16 cellular contexts compared by ENCODE assay signal in the genomic region with DNA sequence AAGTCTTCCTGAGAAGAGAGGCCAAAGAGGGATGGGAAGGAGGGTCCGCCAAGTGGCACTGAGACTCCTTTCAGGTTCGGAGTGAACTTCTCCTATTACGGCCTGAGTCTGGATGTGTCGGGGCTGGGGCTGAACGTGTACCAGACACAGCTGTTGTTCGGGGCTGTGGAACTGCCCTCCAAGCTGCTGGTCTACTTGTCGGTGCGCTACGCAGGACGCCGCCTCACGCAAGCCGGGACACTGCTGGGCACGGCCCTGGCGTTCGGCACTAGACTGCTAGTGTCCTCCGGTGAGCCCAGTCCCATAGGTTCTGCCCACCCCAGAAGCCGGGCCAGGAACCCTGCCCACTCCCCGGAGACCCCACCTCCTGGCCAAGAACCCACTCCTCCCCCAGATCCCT. TPM values are rescaled to one million over a fixed set of nuclear protein-coding genes. Genes with fewer than 3 reads are reported as not detected.
DNase-seq lines count a peak whose midpoint lies in the region; ATAC-seq and TF ChIP-seq lines count a peak whose summit lies in the region.
"Had no signal": no experiment of that assay in that cellular context is flagged by ENCODE, and none has a peak within 500 bp of the region (broad histone marks: within the 10 kb centered on the region; RNA-seq: fewer than 3 reads in every experiment).

No MANE protein-coding gene starts in this region.

- no peak overlapping the region for H2AFZ ChIP-seq in Karpas-422 (ENCODE audit: low read length)

- H3K27ac Mint-ChIP-seq in chondrocyte (ENCODE audit: unreplicated experiment) = no peak overlapping the region
- H3K27ac Mint-ChIP-seq in naive thymus-derived CD4-positive, alpha-beta T cell = no peak overlapping the region

- no peaks in the 10 kb centered on the region for H3K9me3 ChIP-seq in naive thymus-derived CD4-positive, alpha-beta T cell (ENCODE audit: control insufficient read depth in 2 of 3, low read length in 3 of 3)
- H3K9me3 ChIP-seq in Karpas-422 (ENCODE audit: low read length) = no peaks in the 10 kb centered on the region
- H3K9me3 ChIP-seq: A549, BE2C, Caco-2 had no signal

- no peaks in the 10 kb centered on the region for H3K36me3 Mint-ChIP-seq in chondrocyte (ENCODE audit: low read depth)
- H3K36me3 Mint-ChIP-seq in naive thymus-derived CD4-positive, alpha-beta T cell = no peaks in the 10 kb centered on the region
- H3K36me3 Mint-ChIP-seq: CD14-positive monocyte; CD8-positive, alpha-beta memory T cell had no signal

- H3K9ac ChIP-seq in Karpas-422 (ENCODE audit: low read length) = no peak overlapping the region

- no peak overlapping the region for H3K4me2 ChIP-seq in Karpas-422 (ENCODE audit: low read depth, low read length, poor library complexity, severe bottlenecking)
- H3K4me2 ChIP-seq: A549 had no signal

- H3K4me3 Mint-ChIP-seq in chondrocyte (ENCODE audit: unreplicated experiment) = no peak overlapping the region
- no peak overlapping the region for H3K4me3 Mint-ChIP-seq in naive thymus-derived CD4-positive, alpha-beta T cell
- H3K4me3 Mint-ChIP-seq: CD14-positive monocyte; CD8-positive, alpha-beta memory T cell had no signal

- no peaks in the 10 kb centered on the region for H3K27me3 ChIP-seq in H7 (ENCODE audit: control insufficient read depth, insufficient read depth, low read length)
- H3K27me3 ChIP-seq in naive thymus-derived CD4-positive, alpha-beta T cell (ENCODE audit: control insufficient read depth in 2 of 2, insufficient read depth in 2 of 2, low read length in 2 of 2) = no peaks in the 10 kb centered on the region
- H3K27me3 ChIP-seq in Karpas-422 (ENCODE audit: low read length) = no peaks in the 10 kb centered on the region
- H3K27me3 ChIP-seq: BE2C had no signal

- intact Hi-C loops in posterior vena cava (cut with DNase I) = no loop called here
- intact Hi-C loops in naive thymus-derived CD4-positive, alpha-beta T cell (cut with micrococcal nuclease) = no loop called here

- no peak for TF ChIP-seq CTCF in chondrocyte (IDR thresholded peaks at IDR 0.05)

- no peaks in the 10 kb centered on the region for H3K4me1 ChIP-seq in naive thymus-derived CD4-positive, alpha-beta T cell (ENCODE audit: control insufficient read depth in 2 of 2, insufficient read depth in 2 of 2, low read length in 2 of 2)
- peaks cover 7% of the 10 kb centered on the region for H3K4me1 ChIP-seq in Karpas-422 (ENCODE audit: low read length)
- H3K4me1 ChIP-seq: BE2C, Caco-2 had no signal

- CTCF ChIA-PET in naive thymus-derived CD4-positive, alpha-beta T cell (lab: Charles Lee) = no interaction called here

- no peaks in the 10 kb centered on the region for H3K9me2 ChIP-seq in Karpas-422 (replicated peaks; ENCODE audit: insufficient read depth, low read length)

- peaks cover 18% of the 10 kb centered on the region for H3K27me3 Mint-ChIP-seq in chondrocyte (ENCODE audit: low read depth)
- H3K27me3 Mint-ChIP-seq in naive thymus-derived CD4-positive, alpha-beta T cell = peaks cover 0 to 7% (median 5%) of the 10 kb centered on the region in 5 donors

- 0 out of 2 replicates have a peak, but pooled peaks cover 3% of the 10 kb centered on the region for H4K20me1 ChIP-seq in Karpas-422 (ENCODE audit: insufficient read depth, low read depth, low read length)

- H3K9me3 Mint-ChIP-seq in chondrocyte (ENCODE audit: low read depth) = no peaks in the 10 kb centered on the region
- no peaks in the 10 kb centered on the region for H3K9me3 Mint-ChIP-seq in naive thymus-derived CD4-positive, alpha-beta T cell
- H3K9me3 Mint-ChIP-seq: CD14-positive monocyte; CD8-positive, alpha-beta memory T cell had no signal

- peak; percentile 36 for DNase-seq in H7
- DNase-seq in chondrocyte (ENCODE audit: low spot score) = peak; percentile 83
- DNase-seq in mesenteric fat pad (ENCODE audit: low spot score) = peak; percentile 79
- DNase-seq in posterior vena cava (ENCODE audit: low spot score) = peak; percentile 59
- no peak for DNase-seq in CD1c-positive myeloid dendritic cell (ENCODE audit: extremely low spot score)
- no peak for DNase-seq in naive thymus-derived CD4-positive, alpha-beta T cell
- no peak for DNase-seq in Karpas-422
- DNase-seq: BE2C; Caco-2; CD8-positive, alpha-beta memory T cell; DND-41; GDM1 had no signal

- no peak for ATAC-seq in naive thymus-derived CD4-positive, alpha-beta T cell
- ATAC-seq: A549 had no signal

- no peak overlapping the region for H3K4me3 ChIP-seq in H7 (ENCODE audit: insufficient read depth, low read depth, low read length)
- H3K4me3 ChIP-seq in naive thymus-derived CD4-positive, alpha-beta T cell (ENCODE audit: low read length) = no peak overlapping the region
- H3K4me3 ChIP-seq in Karpas-422 (ENCODE audit: low read length) = no peak overlapping the region
- H3K4me3 ChIP-seq: A549 had no signal

- no peak overlapping the region for H3K27ac ChIP-seq in naive thymus-derived CD4-positive, alpha-beta T cell (ENCODE audit: low read depth, low read length)
- H3K27ac ChIP-seq in Karpas-422 (ENCODE audit: low read length) = no peak overlapping the region
- H3K27ac ChIP-seq: A549, HL-60 had no signal

- H3K36me3 ChIP-seq in H7 (replicated peaks; ENCODE audit: control insufficient read depth, insufficient read depth, low read length) (no peaks in the 10 kb centered on the region; the same call in none of the 2 replicates), Karpas-422 (ENCODE audit: insufficient read depth, low read length) (no peaks in the 10 kb centered on the region)
- H3K36me3 ChIP-seq in naive thymus-derived CD4-positive, alpha-beta T cell (ENCODE audit: control insufficient read depth in 2 of 3, insufficient read depth in 3 of 3, low read length in 3 of 3) = no peaks in the 10 kb centered on the region
- H3K36me3 ChIP-seq: BE2C had no signal

- no peaks in the 10 kb centered on the region for H3K4me1 Mint-ChIP-seq in chondrocyte (ENCODE audit: low read depth)
- H3K4me1 Mint-ChIP-seq in naive thymus-derived CD4-positive, alpha-beta T cell = peaks cover 0 to 7% (median 0%) of the 10 kb centered on the region in 7 donors
- H3K4me1 Mint-ChIP-seq: CD8-positive, alpha-beta memory T cell had no signal

- POLR2A ChIA-PET in naive thymus-derived CD4-positive, alpha-beta T cell (lab: Charles Lee) = no interaction called here

- no peaks in the 10 kb centered on the region for H3K79me2 ChIP-seq in Karpas-422 (ENCODE audit: low read length)

RNA-seq across cellular contexts. Expression of a gene that starts 4.1 kb away (rescaled TPM):
- not detected in 2 replicates for total RNA-seq in H7 (2014; rRNA removed; shearing (Covaris generic))
- total RNA-seq in chondrocyte (not detected in 3 replicates), mesenteric fat pad (not detected), posterior vena cava (not detected)
- not detected for total RNA-seq in naive thymus-derived CD4-positive, alpha-beta T cell
- not detected for polyA plus RNA-seq in naive thymus-derived CD4-positive, alpha-beta T cell
- total RNA-seq in Karpas-422 (2014; rRNA removed; shearing (Covaris generic); ENCODE audit: low replicate concordance) = not detected in 2 replicates
- total RNA-seq: Caco-2; CD8-positive, alpha-beta memory T cell had no signal
- polyA plus RNA-seq: A549; AG04450; CD14-positive monocyte; CD8-positive, alpha-beta memory T cell had no signal

RNA-seq across cellular contexts. Expression of a gene that starts 6.5 kb away (rescaled TPM):
- 20.1 and 28.1 TPM in 2 replicates for total RNA-seq in H7 (2014; rRNA removed; shearing (Covaris generic))
- total RNA-seq in chondrocyte (0.47 to 0.94 TPM (median 0.72 TPM) in 3 replicates), mesenteric fat pad (0.58 TPM), posterior vena cava (1 to 10 TPM in 1 of 2 donors, under 1 TPM in 1; 1.00 to 1.4 TPM)
- 1 to 10 TPM in 4 of 5 experiments, not detected in 1; 2.1 to 7.4 (median 4.8) TPM for total RNA-seq in naive thymus-derived CD4-positive, alpha-beta T cell
- not detected for polyA plus RNA-seq in naive thymus-derived CD4-positive, alpha-beta T cell
- total RNA-seq in Karpas-422 (2014; rRNA removed; shearing (Covaris generic); ENCODE audit: low replicate concordance) = 55.0 and 56.8 TPM in 2 replicates
- total RNA-seq: Caco-2 had no signal
- polyA plus RNA-seq: AG04450; CD8-positive, alpha-beta memory T cell had no signal

RNA-seq across cellular contexts. Expression of a gene that starts 58.8 kb away (rescaled TPM):
- total RNA-seq in H7 (2014; rRNA removed; shearing (Covaris generic)) = not detected in 2 replicates
- 0.07 TPM in 1 of 3 replicates, not detected in the others for total RNA-seq in chondrocyte
- 0.06 TPM for total RNA-seq in mesenteric fat pad
- total RNA-seq in posterior vena cava = under 1 TPM; 0.09 to 0.14 TPM
- under 1 TPM in 2 of 5 experiments, not detected in 3; 0.05 to 0.29 TPM for total RNA-seq in naive thymus-derived CD4-positive, alpha-beta T cell
- not detected for polyA plus RNA-seq in naive thymus-derived CD4-positive, alpha-beta T cell
- 0.34 and 1.2 TPM in 2 replicates for total RNA-seq in Karpas-422 (2014; rRNA removed; shearing (Covaris generic); ENCODE audit: low replicate concordance)
- polyA plus RNA-seq: AG04450; CD14-positive monocyte; CD8-positive, alpha-beta memory T cell had no signal

Comparison
In these comparisons a context has a peak if more than half of its experiments do, and no peak if none do; other contexts are left out.
1. DNase-seq: peak in H7 (single experiment), chondrocyte (single experiment), mesenteric fat pad (single experiment) and posterior vena cava (single experiment); none in CD1c-positive myeloid dendritic cell (single experiment), naive thymus-derived CD4-positive, alpha-beta T cell (0 of 9) and Karpas-422 (single experiment).